In the genomic region with DNA sequence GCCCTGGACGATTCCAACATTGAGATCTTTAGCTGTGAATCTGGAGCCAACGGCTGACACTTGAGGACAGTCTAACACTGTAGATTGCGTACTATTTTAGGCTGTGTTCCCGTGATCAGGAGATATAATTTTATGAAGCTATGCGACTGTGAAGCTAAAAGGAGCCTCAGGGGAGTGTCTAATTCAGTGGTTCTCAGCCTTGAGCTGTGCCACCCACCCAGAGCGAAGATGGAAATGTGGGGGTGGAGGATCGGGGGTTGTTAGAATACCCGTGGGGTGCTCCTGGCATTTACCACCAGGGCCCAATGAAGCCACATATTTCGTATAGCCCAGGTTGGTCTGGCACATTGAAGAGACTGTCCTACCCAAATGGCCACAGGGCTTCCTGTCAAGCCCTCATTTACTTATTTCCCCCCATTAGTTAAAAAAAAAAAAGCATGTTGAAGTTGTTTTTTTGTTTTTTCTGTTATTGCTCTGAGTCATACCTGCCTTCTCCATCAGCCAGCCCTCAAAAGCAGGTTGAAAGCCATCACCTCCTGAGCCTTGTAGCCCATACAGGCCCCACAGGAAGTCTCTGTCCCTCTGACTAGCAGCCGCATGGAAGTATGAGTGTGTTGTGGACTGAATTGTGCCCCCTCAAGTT, we compare ENCODE assay signal across 8 cellular contexts.
A peak's percentile ranks its signal among the peaks of the same experiment; 100 is the strongest.
DNase-seq lines count a peak whose midpoint lies in the region; ATAC-seq and TF ChIP-seq lines count a peak whose summit lies in the region.

No MANE protein-coding gene starts in this region.

- H3K9me3 Mint-ChIP-seq in activated CD8-positive, alpha-beta T cell treated with anti-CD3 and anti-CD28 coated beads for 36 hours: no peaks in the 10 kb centered on the region
- H3K9me3 Mint-ChIP-seq in naive B cell: no peaks in the 10 kb centered on the region

- H3K27me3 Mint-ChIP-seq in activated CD8-positive, alpha-beta T cell treated with anti-CD3 and anti-CD28 coated beads for 36 hours: no peaks in the 10 kb centered on the region
- no peaks in the 10 kb centered on the region for H3K27me3 Mint-ChIP-seq in naive B cell

- POLR2A ChIA-PET in activated CD8-positive, alpha-beta T cell treated with anti-CD3 and anti-CD28 coated beads for 36 hours (lab: Charles Lee): no interaction called here

- H3K36me3 Mint-ChIP-seq in activated CD8-positive, alpha-beta T cell treated with anti-CD3 and anti-CD28 coated beads for 36 hours (ENCODE audit: low read depth): peaks cover 26% of the 10 kb centered on the region
- peaks cover 5 to 13% of the 10 kb centered on the region in 2 donors for H3K36me3 Mint-ChIP-seq in naive B cell

- peak; percentile 83 for DNase-seq in activated CD8-positive, alpha-beta T cell treated with anti-CD3 and anti-CD28 coated beads for 36 hours
- DNase-seq in naive B cell (peak; percentile 51), globus pallidus (ENCODE audit: low spot score) (no peak), iPS-NIHi11 (ENCODE audit: low spot score) (no peak), ecto neural progenitor cell (ENCODE audit: low spot score) (no peak), NCI-H1105 treated with DMSO at 0.1 percent for 48 hours (lab: John Stamatoyannopoulos, UW) (no peak)

- CTCF ChIA-PET in activated CD8-positive, alpha-beta T cell treated with anti-CD3 and anti-CD28 coated beads for 36 hours (lab: Charles Lee): interaction anchor here (0.5 to 1.5 kb wide), 3 partner anchors 39 to 412 kb away, joined by 3 to 4 read pairs (median 3); no protein-coding TSS in a partner anchor

- intact Hi-C loops in activated CD8-positive, alpha-beta T cell treated with anti-CD3 and anti-CD28 coated beads for 36 hours (cut with micrococcal nuclease): no loop called here

- ATAC-seq in GM18502 (IDR thresholded peaks at IDR 0.05; ENCODE audit: poor library complexity, unreplicated experiment): peak; percentile 47
- ATAC-seq in HG02588 (IDR thresholded peaks at IDR 0.05; ENCODE audit: unreplicated experiment): peak; percentile 39
- peak; percentile 90 for ATAC-seq in activated CD8-positive, alpha-beta T cell treated with anti-CD3 and anti-CD28 coated beads for 36 hours
- peak; percentile 43 to 49 for ATAC-seq in naive B cell (ENCODE audit: low read depth in 2 of 2)

- peak overlapping the region; percentile 55 for H3K4me3 Mint-ChIP-seq in activated CD8-positive, alpha-beta T cell treated with anti-CD3 and anti-CD28 coated beads for 36 hours
- H3K4me3 Mint-ChIP-seq in naive B cell: peak overlapping the region in 7 of 8 donors; percentile 27 to 87 (median 50)

- peak overlapping the region; percentile 98 for H3K27ac Mint-ChIP-seq in activated CD8-positive, alpha-beta T cell treated with anti-CD3 and anti-CD28 coated beads for 36 hours
- H3K27ac Mint-ChIP-seq in naive B cell: peak overlapping the region; percentile 86 to 97 (median 92)

- no peak for TF ChIP-seq CTCF in activated CD8-positive, alpha-beta T cell treated with anti-CD3 and anti-CD28 coated beads for 36 hours (IDR thresholded peaks at IDR 0.05)

- H3K4me1 Mint-ChIP-seq in activated CD8-positive, alpha-beta T cell treated with anti-CD3 and anti-CD28 coated beads for 36 hours (ENCODE audit: low read depth): peaks cover 52% of the 10 kb centered on the region
- H3K4me1 Mint-ChIP-seq in naive B cell: peaks cover 58 to 68% (median 65%) of the 10 kb centered on the region in 3 donors

Comparison
In these comparisons a context has a peak if more than half of its experiments do, and no peak if none do; other contexts are left out.
1. ATAC-seq: peak in every context shown above with its lines; median percentile 90 in activated CD8-positive, alpha-beta T cell treated with anti-CD3 and anti-CD28 coated beads for 36 hours; 47 in GM18502; 46 in naive B cell; 39 in HG02588.
2. DNase-seq: peak in activated CD8-positive, alpha-beta T cell treated with anti-CD3 and anti-CD28 coated beads for 36 hours (single experiment) and naive B cell (single experiment); none in globus pallidus (single experiment), iPS-NIHi11 (single experiment), ecto neural progenitor cell (single experiment) and NCI-H1105 treated with DMSO at 0.1 percent for 48 hours (single experiment).